In the genomic region with DNA sequence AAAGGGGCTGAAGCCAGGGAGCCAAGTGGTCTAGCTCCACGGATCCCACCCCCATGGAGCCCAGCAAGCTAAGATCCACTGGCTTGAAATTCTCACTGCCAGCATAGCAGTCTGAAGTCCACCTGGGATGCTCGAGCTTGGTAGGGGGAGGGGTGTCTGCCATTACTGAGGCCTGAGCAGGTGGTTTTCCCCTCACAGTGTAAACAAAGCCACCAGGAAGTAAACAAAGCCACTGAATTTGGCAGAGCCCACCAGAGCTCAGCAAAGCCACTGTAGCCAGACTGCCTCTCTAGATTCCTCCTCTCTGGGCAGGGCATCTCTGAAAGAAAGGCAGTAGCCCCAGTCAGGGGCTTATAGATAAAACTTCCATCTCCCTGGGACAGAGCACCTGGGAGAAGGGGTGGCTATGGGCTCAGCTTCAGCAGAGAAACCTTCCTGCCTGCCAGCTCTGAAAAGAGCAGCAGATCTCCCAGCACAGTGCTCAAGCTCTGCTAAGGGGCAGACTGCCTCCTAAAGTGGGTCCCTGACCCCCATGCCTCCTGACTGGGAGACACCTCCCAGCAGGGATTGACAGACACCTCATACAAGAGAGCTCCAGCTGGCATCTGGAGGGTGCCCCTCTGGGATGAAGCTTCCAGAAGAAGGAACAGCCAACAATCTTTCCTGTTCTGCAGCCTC, we compare ENCODE assay signal across 1 cellular context.
TF ChIP-seq lines count a peak whose summit lies in the region.

No MANE protein-coding gene starts in this region.

TF ChIP-seq in HepG2, 621 proteins besides CTCF, POLR2A, EP300 and RAD21 (continued from another document):
- TF ChIP-seq, protein P1, sequence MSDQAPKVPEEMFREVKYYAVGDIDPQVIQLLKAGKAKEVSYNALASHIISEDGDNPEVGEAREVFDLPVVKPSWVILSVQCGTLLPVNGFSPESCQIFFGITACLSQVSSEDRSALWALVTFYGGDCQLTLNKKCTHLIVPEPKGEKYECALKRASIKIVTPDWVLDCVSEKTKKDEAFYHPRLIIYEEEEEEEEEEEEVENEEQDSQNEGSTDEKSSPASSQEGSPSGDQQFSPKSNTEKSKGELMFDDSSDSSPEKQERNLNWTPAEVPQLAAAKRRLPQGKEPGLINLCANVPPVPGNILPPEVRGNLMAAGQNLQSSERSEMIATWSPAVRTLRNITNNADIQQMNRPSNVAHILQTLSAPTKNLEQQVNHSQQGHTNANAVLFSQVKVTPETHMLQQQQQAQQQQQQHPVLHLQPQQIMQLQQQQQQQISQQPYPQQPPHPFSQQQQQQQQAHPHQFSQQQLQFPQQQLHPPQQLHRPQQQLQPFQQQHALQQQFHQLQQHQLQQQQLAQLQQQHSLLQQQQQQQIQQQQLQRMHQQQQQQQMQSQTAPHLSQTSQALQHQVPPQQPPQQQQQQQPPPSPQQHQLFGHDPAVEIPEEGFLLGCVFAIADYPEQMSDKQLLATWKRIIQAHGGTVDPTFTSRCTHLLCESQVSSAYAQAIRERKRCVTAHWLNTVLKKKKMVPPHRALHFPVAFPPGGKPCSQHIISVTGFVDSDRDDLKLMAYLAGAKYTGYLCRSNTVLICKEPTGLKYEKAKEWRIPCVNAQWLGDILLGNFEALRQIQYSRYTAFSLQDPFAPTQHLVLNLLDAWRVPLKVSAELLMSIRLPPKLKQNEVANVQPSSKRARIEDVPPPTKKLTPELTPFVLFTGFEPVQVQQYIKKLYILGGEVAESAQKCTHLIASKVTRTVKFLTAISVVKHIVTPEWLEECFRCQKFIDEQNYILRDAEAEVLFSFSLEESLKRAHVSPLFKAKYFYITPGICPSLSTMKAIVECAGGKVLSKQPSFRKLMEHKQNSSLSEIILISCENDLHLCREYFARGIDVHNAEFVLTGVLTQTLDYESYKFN (CRISPR knock-in tag; conservative IDR thresholded peaks at IDR 0.05), result peak; percentile 84
- TF ChIP-seq ARID5B (CRISPR knock-in tag; IDR thresholded peaks at IDR 0.05) (peak; percentile 76), ZNF564 (CRISPR knock-in tag; IDR thresholded peaks at IDR 0.05) (peak; percentile 74; the same call in 1 of the 2 replicates), REPIN1 (CRISPR knock-in tag; IDR thresholded peaks at IDR 0.05; ENCODE audit: borderline replicate concordance, low read depth) (0 out of 2 replicates have a peak, but pooled peaks have one; percentile 26), SMYD3 (CRISPR knock-in tag; IDR thresholded peaks at IDR 0.05) (0 out of 2 replicates have a peak, but pooled peaks have one; percentile 37), ZNF556 (CRISPR knock-in tag; IDR thresholded peaks at IDR 0.05; ENCODE audit: borderline replicate concordance) (peak; percentile 37; the same call in 1 of the 2 replicates), KDM4B (CRISPR knock-in tag; IDR thresholded peaks at IDR 0.05) (peak; percentile 25; the same call in 1 of the 2 replicates), ZFP1 (CRISPR knock-in tag; IDR thresholded peaks at IDR 0.05) (0 out of 2 replicates have a peak, but pooled peaks have one; percentile 52), ZBTB7B (CRISPR knock-in tag; IDR thresholded peaks at IDR 0.05) (peak; percentile 67; the same call in 1 of the 2 replicates), HNF4A (CRISPR knock-in tag; IDR thresholded peaks at IDR 0.05) (peak; percentile 74), ATF2 (CRISPR knock-in tag; IDR thresholded peaks at IDR 0.05) (0 out of 2 replicates have a peak, but pooled peaks have one; percentile 36)
- TF ChIP-seq, protein P2, sequence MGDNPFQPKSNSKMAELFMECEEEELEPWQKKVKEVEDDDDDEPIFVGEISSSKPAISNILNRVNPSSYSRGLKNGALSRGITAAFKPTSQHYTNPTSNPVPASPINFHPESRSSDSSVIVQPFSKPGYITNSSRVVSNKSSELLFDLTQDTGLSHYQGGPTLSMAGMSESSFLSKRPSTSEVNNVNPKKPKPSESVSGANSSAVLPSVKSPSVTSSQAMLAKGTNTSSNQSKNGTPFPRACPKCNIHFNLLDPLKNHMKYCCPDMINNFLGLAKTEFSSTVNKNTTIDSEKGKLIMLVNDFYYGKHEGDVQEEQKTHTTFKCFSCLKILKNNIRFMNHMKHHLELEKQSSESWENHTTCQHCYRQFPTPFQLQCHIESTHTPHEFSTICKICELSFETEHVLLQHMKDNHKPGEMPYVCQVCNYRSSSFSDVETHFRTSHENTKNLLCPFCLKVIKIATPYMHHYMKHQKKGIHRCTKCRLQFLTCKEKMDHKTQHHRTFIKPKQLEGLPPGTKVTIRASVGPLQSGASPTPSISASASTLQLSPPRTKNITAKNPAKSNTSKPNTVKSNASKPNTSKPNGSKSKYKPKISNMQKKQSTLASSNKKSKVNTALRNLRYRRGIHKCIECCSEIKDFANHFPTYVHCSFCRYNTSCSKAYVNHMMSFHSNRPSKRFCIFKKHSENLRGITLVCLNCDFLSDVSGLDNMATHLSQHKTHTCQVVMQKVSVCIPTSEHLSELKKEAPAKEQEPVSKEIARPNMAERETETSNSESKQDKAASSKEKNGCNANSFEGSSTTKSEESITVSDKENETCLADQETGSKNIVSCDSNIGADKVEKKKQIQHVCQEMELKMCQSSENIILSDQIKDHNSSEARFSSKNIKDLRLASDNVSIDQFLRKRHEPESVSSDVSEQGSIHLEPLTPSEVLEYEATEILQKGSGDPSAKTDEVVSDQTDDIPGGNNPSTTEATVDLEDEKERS (CRISPR knock-in tag; IDR thresholded peaks at IDR 0.05), result 0 out of 2 replicates have a peak, but pooled peaks have one; percentile 48
- TF ChIP-seq, protein P3, sequence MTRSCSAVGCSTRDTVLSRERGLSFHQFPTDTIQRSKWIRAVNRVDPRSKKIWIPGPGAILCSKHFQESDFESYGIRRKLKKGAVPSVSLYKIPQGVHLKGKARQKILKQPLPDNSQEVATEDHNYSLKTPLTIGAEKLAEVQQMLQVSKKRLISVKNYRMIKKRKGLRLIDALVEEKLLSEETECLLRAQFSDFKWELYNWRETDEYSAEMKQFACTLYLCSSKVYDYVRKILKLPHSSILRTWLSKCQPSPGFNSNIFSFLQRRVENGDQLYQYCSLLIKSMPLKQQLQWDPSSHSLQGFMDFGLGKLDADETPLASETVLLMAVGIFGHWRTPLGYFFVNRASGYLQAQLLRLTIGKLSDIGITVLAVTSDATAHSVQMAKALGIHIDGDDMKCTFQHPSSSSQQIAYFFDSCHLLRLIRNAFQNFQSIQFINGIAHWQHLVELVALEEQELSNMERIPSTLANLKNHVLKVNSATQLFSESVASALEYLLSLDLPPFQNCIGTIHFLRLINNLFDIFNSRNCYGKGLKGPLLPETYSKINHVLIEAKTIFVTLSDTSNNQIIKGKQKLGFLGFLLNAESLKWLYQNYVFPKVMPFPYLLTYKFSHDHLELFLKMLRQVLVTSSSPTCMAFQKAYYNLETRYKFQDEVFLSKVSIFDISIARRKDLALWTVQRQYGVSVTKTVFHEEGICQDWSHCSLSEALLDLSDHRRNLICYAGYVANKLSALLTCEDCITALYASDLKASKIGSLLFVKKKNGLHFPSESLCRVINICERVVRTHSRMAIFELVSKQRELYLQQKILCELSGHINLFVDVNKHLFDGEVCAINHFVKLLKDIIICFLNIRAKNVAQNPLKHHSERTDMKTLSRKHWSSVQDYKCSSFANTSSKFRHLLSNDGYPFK (CRISPR knock-in tag; IDR thresholded peaks at IDR 0.05; ENCODE audit: borderline replicate concordance), result peak; percentile 45; the same call in 1 of the 2 replicates
- TF ChIP-seq, protein P4, sequence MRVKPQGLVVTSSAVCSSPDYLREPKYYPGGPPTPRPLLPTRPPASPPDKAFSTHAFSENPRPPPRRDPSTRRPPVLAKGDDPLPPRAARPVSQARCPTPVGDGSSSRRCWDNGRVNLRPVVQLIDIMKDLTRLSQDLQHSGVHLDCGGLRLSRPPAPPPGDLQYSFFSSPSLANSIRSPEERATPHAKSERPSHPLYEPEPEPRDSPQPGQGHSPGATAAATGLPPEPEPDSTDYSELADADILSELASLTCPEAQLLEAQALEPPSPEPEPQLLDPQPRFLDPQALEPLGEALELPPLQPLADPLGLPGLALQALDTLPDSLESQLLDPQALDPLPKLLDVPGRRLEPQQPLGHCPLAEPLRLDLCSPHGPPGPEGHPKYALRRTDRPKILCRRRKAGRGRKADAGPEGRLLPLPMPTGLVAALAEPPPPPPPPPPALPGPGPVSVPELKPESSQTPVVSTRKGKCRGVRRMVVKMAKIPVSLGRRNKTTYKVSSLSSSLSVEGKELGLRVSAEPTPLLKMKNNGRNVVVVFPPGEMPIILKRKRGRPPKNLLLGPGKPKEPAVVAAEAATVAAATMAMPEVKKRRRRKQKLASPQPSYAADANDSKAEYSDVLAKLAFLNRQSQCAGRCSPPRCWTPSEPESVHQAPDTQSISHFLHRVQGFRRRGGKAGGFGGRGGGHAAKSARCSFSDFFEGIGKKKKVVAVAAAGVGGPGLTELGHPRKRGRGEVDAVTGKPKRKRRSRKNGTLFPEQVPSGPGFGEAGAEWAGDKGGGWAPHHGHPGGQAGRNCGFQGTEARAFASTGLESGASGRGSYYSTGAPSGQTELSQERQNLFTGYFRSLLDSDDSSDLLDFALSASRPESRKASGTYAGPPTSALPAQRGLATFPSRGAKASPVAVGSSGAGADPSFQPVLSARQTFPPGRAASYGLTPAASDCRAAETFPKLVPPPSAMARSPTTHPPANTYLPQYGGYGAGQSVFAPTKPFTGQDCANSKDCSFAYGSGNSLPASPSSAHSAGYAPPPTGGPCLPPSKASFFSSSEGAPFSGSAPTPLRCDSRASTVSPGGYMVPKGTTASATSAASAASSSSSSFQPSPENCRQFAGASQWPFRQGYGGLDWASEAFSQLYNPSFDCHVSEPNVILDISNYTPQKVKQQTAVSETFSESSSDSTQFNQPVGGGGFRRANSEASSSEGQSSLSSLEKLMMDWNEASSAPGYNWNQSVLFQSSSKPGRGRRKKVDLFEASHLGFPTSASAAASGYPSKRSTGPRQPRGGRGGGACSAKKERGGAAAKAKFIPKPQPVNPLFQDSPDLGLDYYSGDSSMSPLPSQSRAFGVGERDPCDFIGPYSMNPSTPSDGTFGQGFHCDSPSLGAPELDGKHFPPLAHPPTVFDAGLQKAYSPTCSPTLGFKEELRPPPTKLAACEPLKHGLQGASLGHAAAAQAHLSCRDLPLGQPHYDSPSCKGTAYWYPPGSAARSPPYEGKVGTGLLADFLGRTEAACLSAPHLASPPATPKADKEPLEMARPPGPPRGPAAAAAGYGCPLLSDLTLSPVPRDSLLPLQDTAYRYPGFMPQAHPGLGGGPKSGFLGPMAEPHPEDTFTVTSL (CRISPR knock-in tag; IDR thresholded peaks at IDR 0.05; ENCODE audit: borderline replicate concordance), result peak; percentile 74; the same call in 1 of the 2 replicates
